4 cellular contexts compared by ENCODE assay signal in the genomic region with DNA sequence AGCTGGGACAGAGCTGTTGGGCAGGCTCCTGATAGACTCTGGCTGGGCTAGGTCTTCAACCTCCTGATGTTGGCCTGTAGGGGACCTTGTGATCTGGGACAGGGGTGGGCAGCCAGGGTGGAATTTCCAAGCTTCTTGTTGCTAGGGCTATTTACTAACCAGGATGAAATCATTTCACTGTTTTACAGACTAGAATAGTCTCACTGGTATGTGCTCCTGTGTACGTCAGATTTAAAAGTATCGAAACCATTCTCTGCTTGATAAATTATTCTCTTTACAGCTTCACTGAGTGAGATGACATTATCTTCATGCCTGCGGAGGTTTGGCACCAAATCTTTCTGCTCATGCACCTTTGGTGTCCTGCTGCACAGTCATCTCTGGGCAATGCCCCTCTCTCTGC.
A peak's percentile ranks its signal among the peaks of the same experiment; 100 is the strongest.
TF ChIP-seq lines count a peak whose summit lies in the region.

No MANE protein-coding gene starts in this region.

TF ChIP-seq in A549, 52 proteins besides CTCF, POLR2A, EP300 and RAD21:
- TF ChIP-seq HOXA7 (CRISPR knock-in tag; IDR thresholded peaks at IDR 0.05) (peak; percentile 79; the same call in 1 of the 2 replicates), KDM1A (IDR thresholded peaks at IDR 0.05; ENCODE audit: low read depth) (no peak)
TF ChIP-seq in A549: peak in this region for 1.

TF ChIP-seq in WTC11, 78 proteins besides CTCF, POLR2A, EP300 and RAD21 (continues in another document):
- TF ChIP-seq, protein P1, sequence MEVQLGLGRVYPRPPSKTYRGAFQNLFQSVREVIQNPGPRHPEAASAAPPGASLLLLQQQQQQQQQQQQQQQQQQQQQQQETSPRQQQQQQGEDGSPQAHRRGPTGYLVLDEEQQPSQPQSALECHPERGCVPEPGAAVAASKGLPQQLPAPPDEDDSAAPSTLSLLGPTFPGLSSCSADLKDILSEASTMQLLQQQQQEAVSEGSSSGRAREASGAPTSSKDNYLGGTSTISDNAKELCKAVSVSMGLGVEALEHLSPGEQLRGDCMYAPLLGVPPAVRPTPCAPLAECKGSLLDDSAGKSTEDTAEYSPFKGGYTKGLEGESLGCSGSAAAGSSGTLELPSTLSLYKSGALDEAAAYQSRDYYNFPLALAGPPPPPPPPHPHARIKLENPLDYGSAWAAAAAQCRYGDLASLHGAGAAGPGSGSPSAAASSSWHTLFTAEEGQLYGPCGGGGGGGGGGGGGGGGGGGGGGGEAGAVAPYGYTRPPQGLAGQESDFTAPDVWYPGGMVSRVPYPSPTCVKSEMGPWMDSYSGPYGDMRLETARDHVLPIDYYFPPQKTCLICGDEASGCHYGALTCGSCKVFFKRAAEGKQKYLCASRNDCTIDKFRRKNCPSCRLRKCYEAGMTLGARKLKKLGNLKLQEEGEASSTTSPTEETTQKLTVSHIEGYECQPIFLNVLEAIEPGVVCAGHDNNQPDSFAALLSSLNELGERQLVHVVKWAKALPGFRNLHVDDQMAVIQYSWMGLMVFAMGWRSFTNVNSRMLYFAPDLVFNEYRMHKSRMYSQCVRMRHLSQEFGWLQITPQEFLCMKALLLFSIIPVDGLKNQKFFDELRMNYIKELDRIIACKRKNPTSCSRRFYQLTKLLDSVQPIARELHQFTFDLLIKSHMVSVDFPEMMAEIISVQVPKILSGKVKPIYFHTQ (CRISPR knock-in tag; IDR thresholded peaks at IDR 0.05) = no peak
- TF ChIP-seq, protein P2, sequence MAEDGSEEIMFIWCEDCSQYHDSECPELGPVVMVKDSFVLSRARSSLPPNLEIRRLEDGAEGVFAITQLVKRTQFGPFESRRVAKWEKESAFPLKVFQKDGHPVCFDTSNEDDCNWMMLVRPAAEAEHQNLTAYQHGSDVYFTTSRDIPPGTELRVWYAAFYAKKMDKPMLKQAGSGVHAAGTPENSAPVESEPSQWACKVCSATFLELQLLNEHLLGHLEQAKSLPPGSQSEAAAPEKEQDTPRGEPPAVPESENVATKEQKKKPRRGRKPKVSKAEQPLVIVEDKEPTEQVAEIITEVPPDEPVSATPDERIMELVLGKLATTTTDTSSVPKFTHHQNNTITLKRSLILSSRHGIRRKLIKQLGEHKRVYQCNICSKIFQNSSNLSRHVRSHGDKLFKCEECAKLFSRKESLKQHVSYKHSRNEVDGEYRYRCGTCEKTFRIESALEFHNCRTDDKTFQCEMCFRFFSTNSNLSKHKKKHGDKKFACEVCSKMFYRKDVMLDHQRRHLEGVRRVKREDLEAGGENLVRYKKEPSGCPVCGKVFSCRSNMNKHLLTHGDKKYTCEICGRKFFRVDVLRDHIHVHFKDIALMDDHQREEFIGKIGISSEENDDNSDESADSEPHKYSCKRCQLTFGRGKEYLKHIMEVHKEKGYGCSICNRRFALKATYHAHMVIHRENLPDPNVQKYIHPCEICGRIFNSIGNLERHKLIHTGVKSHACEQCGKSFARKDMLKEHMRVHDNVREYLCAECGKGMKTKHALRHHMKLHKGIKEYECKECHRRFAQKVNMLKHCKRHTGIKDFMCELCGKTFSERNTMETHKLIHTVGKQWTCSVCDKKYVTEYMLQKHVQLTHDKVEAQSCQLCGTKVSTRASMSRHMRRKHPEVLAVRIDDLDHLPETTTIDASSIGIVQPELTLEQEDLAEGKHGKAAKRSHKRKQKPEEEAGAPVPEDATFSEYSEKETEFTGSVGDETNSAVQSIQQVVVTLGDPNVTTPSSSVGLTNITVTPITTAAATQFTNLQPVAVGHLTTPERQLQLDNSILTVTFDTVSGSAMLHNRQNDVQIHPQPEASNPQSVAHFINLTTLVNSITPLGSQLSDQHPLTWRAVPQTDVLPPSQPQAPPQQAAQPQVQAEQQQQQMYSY (CRISPR knock-in tag; IDR thresholded peaks at IDR 0.05) = no peak
- TF ChIP-seq, protein P3, sequence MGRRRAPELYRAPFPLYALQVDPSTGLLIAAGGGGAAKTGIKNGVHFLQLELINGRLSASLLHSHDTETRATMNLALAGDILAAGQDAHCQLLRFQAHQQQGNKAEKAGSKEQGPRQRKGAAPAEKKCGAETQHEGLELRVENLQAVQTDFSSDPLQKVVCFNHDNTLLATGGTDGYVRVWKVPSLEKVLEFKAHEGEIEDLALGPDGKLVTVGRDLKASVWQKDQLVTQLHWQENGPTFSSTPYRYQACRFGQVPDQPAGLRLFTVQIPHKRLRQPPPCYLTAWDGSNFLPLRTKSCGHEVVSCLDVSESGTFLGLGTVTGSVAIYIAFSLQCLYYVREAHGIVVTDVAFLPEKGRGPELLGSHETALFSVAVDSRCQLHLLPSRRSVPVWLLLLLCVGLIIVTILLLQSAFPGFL (CRISPR knock-in tag; IDR thresholded peaks at IDR 0.05; ENCODE audit: borderline replicate concordance) = no peak
- no peak for TF ChIP-seq ZNF263 (CRISPR knock-in tag; IDR thresholded peaks at IDR 0.05; ENCODE audit: low read depth)

TF ChIP-seq in K562, 482 proteins besides CTCF, POLR2A, EP300 and RAD21:
- TF ChIP-seq, protein P4, sequence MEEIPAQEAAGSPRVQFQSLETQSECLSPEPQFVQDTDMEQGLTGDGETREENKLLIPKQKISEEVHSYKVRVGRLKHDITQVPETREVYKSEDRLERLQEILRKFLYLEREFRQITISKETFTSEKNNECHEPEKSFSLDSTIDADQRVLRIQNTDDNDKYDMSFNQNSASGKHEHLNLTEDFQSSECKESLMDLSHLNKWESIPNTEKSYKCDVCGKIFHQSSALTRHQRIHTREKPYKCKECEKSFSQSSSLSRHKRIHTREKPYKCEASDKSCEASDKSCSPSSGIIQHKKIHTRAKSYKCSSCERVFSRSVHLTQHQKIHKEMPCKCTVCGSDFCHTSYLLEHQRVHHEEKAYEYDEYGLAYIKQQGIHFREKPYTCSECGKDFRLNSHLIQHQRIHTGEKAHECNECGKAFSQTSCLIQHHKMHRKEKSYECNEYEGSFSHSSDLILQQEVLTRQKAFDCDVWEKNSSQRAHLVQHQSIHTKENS (CRISPR knock-in tag; IDR thresholded peaks at IDR 0.05) = no peak
- TF ChIP-seq SRSF3 (IDR thresholded peaks at IDR 0.05; ENCODE audit: insufficient read depth, low read length) (no peak), ARHGAP35 (IDR thresholded peaks at IDR 0.05; ENCODE audit: partially characterized antibody) (no peak), C11orf30 (IDR thresholded peaks at IDR 0.05; ENCODE audit: low read depth) (no peak), ZNF76 (CRISPR knock-in tag; IDR thresholded peaks at IDR 0.05; ENCODE audit: borderline replicate concordance) (no peak), SMAD1 (IDR thresholded peaks at IDR 0.05; ENCODE audit: low read depth, low read length, partially characterized antibody) (no peak), HDAC6 (IDR thresholded peaks at IDR 0.05; ENCODE audit: low read depth, low read length) (no peak), CBFA2T2 (conservative IDR thresholded peaks at IDR 0.05) (no peak), FOXK2 (conservative IDR thresholded peaks at IDR 0.05 in 1 of 2, IDR thresholded peaks at IDR 0.05 in 1 of 2; ENCODE audit: low read depth in 2 of 2) (no peak), PHTF2 (CRISPR knock-in tag; IDR thresholded peaks at IDR 0.05) (no peak), KAT2B (IDR thresholded peaks at IDR 0.05; ENCODE audit: low read depth, low read length) (no peak), RFX1 (IDR thresholded peaks at IDR 0.05) (no peak)
- TF ChIP-seq, protein P5, sequence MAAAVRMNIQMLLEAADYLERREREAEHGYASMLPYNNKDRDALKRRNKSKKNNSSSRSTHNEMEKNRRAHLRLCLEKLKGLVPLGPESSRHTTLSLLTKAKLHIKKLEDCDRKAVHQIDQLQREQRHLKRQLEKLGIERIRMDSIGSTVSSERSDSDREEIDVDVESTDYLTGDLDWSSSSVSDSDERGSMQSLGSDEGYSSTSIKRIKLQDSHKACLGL (CRISPR knock-in tag; IDR thresholded peaks at IDR 0.05; ENCODE audit: borderline replicate concordance, poor library complexity, severe bottlenecking) = no peak
TF ChIP-seq in K562: peak in this region for 0.

TF ChIP-seq in endothelial cell of umbilical vein, 7 proteins besides CTCF, POLR2A, EP300 and RAD21:
- TF ChIP-seq POLR2AphosphoS5 (IDR thresholded peaks at IDR 0.05; ENCODE audit: insufficient read depth, low read depth, low read length) = no peak
- TF ChIP-seq, protein P6, sequence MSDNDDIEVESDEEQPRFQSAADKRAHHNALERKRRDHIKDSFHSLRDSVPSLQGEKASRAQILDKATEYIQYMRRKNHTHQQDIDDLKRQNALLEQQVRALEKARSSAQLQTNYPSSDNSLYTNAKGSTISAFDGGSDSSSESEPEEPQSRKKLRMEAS (IDR thresholded peaks at IDR 0.05; ENCODE audit: insufficient read depth, insufficient read length) = no peak
- no peak for TF ChIP-seq EZH2 (IDR thresholded peaks at IDR 0.05; ENCODE audit: borderline replicate concordance, low read depth, low read length, severe bottlenecking)
- no peak for TF ChIP-seq JUN (IDR thresholded peaks at IDR 0.05; ENCODE audit: borderline replicate concordance, insufficient read depth, insufficient read length, low read depth)
- TF ChIP-seq FOS (IDR thresholded peaks at IDR 0.05; ENCODE audit: borderline replicate concordance, insufficient read depth, low read length) = no peak
- TF ChIP-seq GATA2 (IDR thresholded peaks at IDR 0.05; ENCODE audit: insufficient read depth, insufficient read length, low read depth, low read length) = no peak
- no peak for TF ChIP-seq MYC (IDR thresholded peaks at IDR 0.05; ENCODE audit: low read depth, low read length)
